ENCODE assay signal across 8 cellular contexts in the genomic region with DNA sequence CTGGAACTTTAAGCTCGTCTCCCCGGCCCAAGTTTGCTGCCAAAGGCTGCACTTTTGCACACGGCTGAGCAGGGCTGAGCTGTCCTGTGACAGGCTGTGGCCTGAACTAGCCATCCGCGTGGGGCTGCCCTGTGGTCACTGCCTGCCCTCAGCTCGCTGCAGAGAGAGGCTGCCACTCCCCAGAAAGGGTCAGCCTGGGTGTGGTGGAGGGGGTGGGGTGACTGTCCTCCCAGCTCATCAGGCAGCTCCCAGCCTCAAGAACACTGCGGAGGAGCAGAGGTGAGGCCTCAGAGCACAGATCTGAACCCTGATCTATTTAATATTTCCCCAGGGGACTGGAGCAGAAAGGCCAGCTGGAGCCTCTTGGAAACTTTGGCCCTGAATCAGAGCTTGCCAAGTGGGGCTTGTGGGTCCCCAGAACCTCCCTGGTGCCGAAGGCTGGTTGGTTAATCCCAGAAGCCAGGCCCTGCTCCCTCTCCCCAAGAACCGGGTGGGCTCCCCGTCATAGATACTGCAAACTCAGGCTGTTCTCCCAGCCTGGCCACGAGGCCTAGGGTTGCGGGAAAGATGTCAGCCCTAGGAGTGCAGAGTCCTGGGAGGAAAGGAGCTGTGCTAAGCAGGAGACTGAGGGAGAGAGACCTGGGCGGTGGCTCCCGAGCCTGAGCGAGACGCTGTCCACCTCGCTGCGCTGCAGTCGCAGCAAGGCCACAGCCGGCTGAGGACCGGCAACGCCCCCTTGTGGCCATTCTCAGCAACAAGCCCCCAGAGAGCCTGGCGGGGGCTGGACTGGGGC.
DNase-seq lines count a peak whose midpoint lies in the region; ATAC-seq, FAIRE-seq and TF ChIP-seq lines count a peak whose summit lies in the region.

No MANE protein-coding gene starts in this region.

- no peaks in the 10 kb centered on the region for H3K79me1 ChIP-seq in H1 (ENCODE audit: low read depth, low read length)
- H3K79me1 ChIP-seq in mesendoderm (ENCODE audit: low read length) = no peaks in the 10 kb centered on the region

- TF ChIP-seq RAD21 in H1 (IDR thresholded peaks at IDR 0.05 in 1 of 2, conservative IDR thresholded peaks at IDR 0.05 in 1 of 2; ENCODE audit: low read depth in 2 of 2, low read length in 2 of 2) = peak; percentile 99 to 100

- H3K27ac ChIP-seq in DND-41 (ENCODE audit: low read length) (no peak overlapping the region), H1 (ENCODE audit: low read depth, low read length) (no peak overlapping the region), mesendoderm (ENCODE audit: low read depth, low read length) (no peak overlapping the region)

- DNase-seq in DND-41 = peak; percentile 61
- peak; percentile 48 for DNase-seq in NCI-H82 treated with DMSO at 0.1 percent for 48 hours (lab: John Stamatoyannopoulos, UW; ENCODE audit: unreplicated experiment)
- peak; percentile 8 to 20 for DNase-seq in activated CD8-positive, alpha-beta memory T cell treated with anti-CD3 and anti-CD28 coated beads for 4 hours (ENCODE audit: low read depth in 2 of 2)
- DNase-seq in H1 (ENCODE audit: low read depth in 1 of 2, low spot score in 2 of 2) = peak; percentile 65 to 94
- DNase-seq in mesendoderm = peak; percentile 86
- DNase-seq in stimulated activated CD8-positive, alpha-beta memory T cell treated with anti-CD3 and anti-CD28 coated beads, Interleukin-12 subunit alpha, Interleukin-12 subunit beta, amount 100 ng/mL, for 4 hours (ENCODE audit: low read depth) = peak; percentile 19

- POLR2A ChIA-PET in H1 (lab: Charles Lee; ENCODE audit: partially characterized antibody) = interaction anchor here (0.7 to 1.6 kb wide), 4 partner anchors 25 to 145 kb away, joined by 3 to 6 read pairs (median 4); no protein-coding TSS in a partner anchor

- H3K4ac ChIP-seq in H1 (replicated peaks; ENCODE audit: insufficient read length, low read depth, low read length) (no peak overlapping the region), mesendoderm (ENCODE audit: low read depth, low read length) (no peak overlapping the region)

- CTCF ChIA-PET in H1 (lab: Charles Lee; ENCODE audit: partially characterized antibody) = interaction anchor here (0.5 to 28.1 kb wide), 63 partner anchors 9 to 1472 kb away, joined by 3 to 823 read pairs (median 6); no protein-coding TSS in a partner anchor

- ATAC-seq in DND-41 (ENCODE audit: insufficient read depth, low read depth) (peak; percentile 85), HG03442 (IDR thresholded peaks at IDR 0.05; ENCODE audit: unreplicated experiment) (peak; percentile 63), HG02870 (IDR thresholded peaks at IDR 0.05; ENCODE audit: unreplicated experiment) (no peak)

- H2AFZ ChIP-seq in DND-41 (ENCODE audit: low read depth, low read length) (no peak overlapping the region), H1 (ENCODE audit: low read length) (no peak overlapping the region)

- no peak overlapping the region for H3K56ac ChIP-seq in H1 (replicated peaks; ENCODE audit: insufficient read length, low read depth, low read length)
- peak overlapping the region; percentile 17 for H3K56ac ChIP-seq in mesendoderm (ENCODE audit: low read length)

- H2BK120ac ChIP-seq in H1 (replicated peaks; ENCODE audit: low read depth, low read length) = no peak overlapping the region
- H2BK120ac ChIP-seq in mesendoderm (ENCODE audit: low read depth, low read length) = no peak overlapping the region

- no peak overlapping the region for H4K91ac ChIP-seq in H1 (replicated peaks; ENCODE audit: insufficient read length, low read length)

- 0 out of 2 replicates have a peak overlapping the region, but pooled peaks have one; percentile 25 for H2BK15ac ChIP-seq in H1 (ENCODE audit: low read length)
- no peak overlapping the region for H2BK15ac ChIP-seq in mesendoderm (replicated peaks; ENCODE audit: low read depth)

- H3K23ac ChIP-seq in H1 (ENCODE audit: insufficient read length) (no peak overlapping the region), mesendoderm (ENCODE audit: low read length) (no peak overlapping the region)

- FAIRE-seq in H1 (lab: Jason Lieb, UNC) = no peak

- H3K9ac ChIP-seq in DND-41 (ENCODE audit: low read depth, low read length) (no peak overlapping the region), H1 (replicated peaks in 1 of 4; ENCODE audit: extremely low read depth in 1 of 4, low read depth in 3 of 4, low read length in 3 of 4) (no peak overlapping the region), mesendoderm (ENCODE audit: low read length) (peak overlapping the region; percentile 10)

- H3K23me2 ChIP-seq in H1 (ENCODE audit: low read depth, low read length) = no peaks in the 10 kb centered on the region; the same call in 1 of the 2 replicates

- H2AK5ac ChIP-seq in H1 (ENCODE audit: low read depth, low read length) = no peak overlapping the region
- no peak overlapping the region for H2AK5ac ChIP-seq in mesendoderm (ENCODE audit: low read length)

- H4K8ac ChIP-seq in H1 (ENCODE audit: extremely low read depth, insufficient read depth, low read length) = no peak overlapping the region
- H4K8ac ChIP-seq in mesendoderm (ENCODE audit: low read depth, low read length) = no peak overlapping the region

- H3K14ac ChIP-seq in H1 (ENCODE audit: insufficient read length) = no peak overlapping the region

- H3K79me2 ChIP-seq in DND-41 (ENCODE audit: insufficient read depth, low read length) (no peaks in the 10 kb centered on the region), H1 (ENCODE audit: control insufficient read depth in 1 of 2, insufficient read depth in 2 of 2, low read length in 2 of 2) (no peaks in the 10 kb centered on the region), mesendoderm (ENCODE audit: control insufficient read depth, insufficient read depth, low read length) (no peaks in the 10 kb centered on the region)

- H3K4me1 ChIP-seq in DND-41 (ENCODE audit: insufficient read depth, low read length) = no peaks in the 10 kb centered on the region
- peaks cover 2 to 9% (median 5%) of the 10 kb centered on the region in 4 experiments; a peak in 5 of 7 replicates for H3K4me1 ChIP-seq in H1 (replicated peaks in 1 of 4; ENCODE audit: control insufficient read depth in 3 of 4, insufficient read depth in 4 of 4, low read length in 3 of 4)
- H3K4me1 ChIP-seq in mesendoderm (ENCODE audit: control insufficient read depth, low read depth, low read length) = no peaks in the 10 kb centered on the region

- no peak overlapping the region for H2BK20ac ChIP-seq in H1 (ENCODE audit: low read length)

- H3K9me3 ChIP-seq in DND-41 (ENCODE audit: insufficient read depth, low read length, severe bottlenecking) (no peaks in the 10 kb centered on the region), H1 (ENCODE audit: insufficient read depth in 2 of 2, low read depth in 1 of 2, low read length in 1 of 2) (no peaks in the 10 kb centered on the region)

- H3K4me3 ChIP-seq in DND-41 (ENCODE audit: low read depth in 1 of 2, low read length in 2 of 2) (no peak overlapping the region), H1 (ENCODE audit: extremely low read depth in 1 of 4, insufficient read depth in 2 of 4, low read depth in 3 of 4, low read length in 4 of 4) (no peak overlapping the region), mesendoderm (ENCODE audit: low read length) (no peak overlapping the region)

- no peaks in the 10 kb centered on the region for H3K36me3 ChIP-seq in DND-41 (ENCODE audit: insufficient read depth, low read length)
- H3K36me3 ChIP-seq in H1 (ENCODE audit: control insufficient read depth in 2 of 4, insufficient read depth in 4 of 4, low read length in 3 of 4) = no peaks in the 10 kb centered on the region
- H3K36me3 ChIP-seq in mesendoderm (ENCODE audit: control insufficient read depth, insufficient read depth, low read length) = no peaks in the 10 kb centered on the region

- H2BK5ac ChIP-seq in H1 (ENCODE audit: low read depth, low read length) = no peak overlapping the region
- no peak overlapping the region for H2BK5ac ChIP-seq in mesendoderm (ENCODE audit: low read length)

- H4K5ac ChIP-seq in H1 (ENCODE audit: insufficient read length, low read depth, low read length) (no peak overlapping the region), mesendoderm (ENCODE audit: low read length) (no peak overlapping the region)

- peak; percentile 91 for TF ChIP-seq CTCF in DND-41 (IDR thresholded peaks at IDR 0.05; ENCODE audit: borderline replicate concordance, extremely low read depth, low read length, poor library complexity, severe bottlenecking)
- peak; percentile 87 to 99 (median 98) for TF ChIP-seq CTCF in H1 (IDR thresholded peaks at IDR 0.05; ENCODE audit: control extremely low read depth in 1 of 3, insufficient read depth in 1 of 3, low read depth in 1 of 3, low read length in 3 of 3)

- H3K27me3 ChIP-seq in DND-41 (ENCODE audit: insufficient read depth, low read length, poor library complexity) = peaks cover 7% of the 10 kb centered on the region
- no peaks in the 10 kb centered on the region for H3K27me3 ChIP-seq in H1 (replicated peaks in 1 of 4; ENCODE audit: control insufficient read depth in 3 of 4, extremely low read depth in 1 of 4, insufficient read depth in 3 of 4, low read length in 3 of 4)
- H3K27me3 ChIP-seq in mesendoderm (ENCODE audit: insufficient read depth, low read length, poor library complexity) = no peaks in the 10 kb centered on the region

- TF ChIP-seq EP300 in H1 (IDR thresholded peaks at IDR 0.05; ENCODE audit: borderline replicate concordance in 1 of 2, low read depth in 2 of 2, low read length in 2 of 2) = no peak

- H3K4me2 ChIP-seq in DND-41 (ENCODE audit: insufficient read depth, low read length) = no peak overlapping the region
- 0 out of 4 replicates have a peak overlapping the region, but pooled peaks of 1 of the 2 experiments have one; percentile 7 for H3K4me2 ChIP-seq in H1 (ENCODE audit: insufficient read depth in 1 of 2, low read depth in 2 of 2, low read length in 2 of 2)
- H3K4me2 ChIP-seq in mesendoderm (ENCODE audit: low read length) = no peak overlapping the region

- TF ChIP-seq POLR2A in H1 (IDR thresholded peaks at IDR 0.05; ENCODE audit: control extremely low read depth in 1 of 2, low read depth in 2 of 2, low read length in 2 of 2) = no peak

- H2BK12ac ChIP-seq in H1 (ENCODE audit: low read depth, low read length) = peak overlapping the region; percentile 31; the same call in 1 of the 2 replicates

- 36% methylated on average over 23 of the region's 23 CpGs; no CpG with 5 or more reads in 1 of the 2 experiments for WGBS in H1 (ENCODE audit: extremely low coverage in 1 of 2, insufficient coverage in 1 of 2, insufficient read length in 1 of 2, insufficient replicate concordance in 2 of 2, low coverage in 1 of 2, low lambda C conversion rate in 2 of 2, missing lambda C conversion rate in 1 of 2), 2 experiments
- whole genome bisulfite sequencing in mesendoderm (ENCODE audit: extremely low coverage, insufficient coverage, low lambda C conversion rate) = no CpG with 5 or more reads among the region's 23 CpGs

- H4K20me1 ChIP-seq in DND-41 (ENCODE audit: insufficient read depth, low read length) = peaks cover 2% of the 10 kb centered on the region; the same call in 1 of the 2 replicates
- H4K20me1 ChIP-seq in H1 (replicated peaks in 1 of 2; ENCODE audit: control insufficient read depth in 1 of 2, insufficient read depth in 2 of 2, low read length in 2 of 2) = peaks cover 0 to 2% of the 10 kb centered on the region in 2 experiments

- H3K18ac ChIP-seq in H1 (ENCODE audit: extremely low read depth, low read length) (no peak overlapping the region; the same call in 1 of the 2 replicates), mesendoderm (ENCODE audit: low read length) (no peak overlapping the region)

TF ChIP-seq in H1, 55 proteins besides CTCF, POLR2A, EP300 and RAD21 (continues in another document):
- peak; percentile 55; the same call in 1 of the 2 replicates for TF ChIP-seq YY1 (IDR thresholded peaks at IDR 0.05; ENCODE audit: low read depth, low read length)

Comparison
In these comparisons a context has a peak if more than half of its experiments do, and no peak if none do; other contexts are left out.
1. DNase-seq: peak in every context shown above with its lines; median percentile 86 in mesendoderm; 80 in H1; 61 in DND-41; 48 in NCI-H82 treated with DMSO at 0.1 percent for 48 hours; 19 in stimulated activated CD8-positive, alpha-beta memory T cell treated with anti-CD3 and anti-CD28 coated beads, Interleukin-12 subunit alpha, Interleukin-12 subunit beta, amount 100 ng/mL, for 4 hours; 14 in activated CD8-positive, alpha-beta memory T cell treated with anti-CD3 and anti-CD28 coated beads for 4 hours.